Comparison of ENCODE assay signal across 14 cellular contexts in genomic region chr10:109997233-109997632, GRCh38.
"Had no signal": no experiment of that assay in that cellular context is flagged by ENCODE, and none has a peak within 500 bp of the region (broad histone marks: within the 10 kb centered on the region; RNA-seq: fewer than 3 reads in every experiment).

No MANE protein-coding gene starts in this region.

- H3K9ac ChIP-seq: parathyroid adenoma had no signal

- ATAC-seq: activated T-cell treated with anti-CD3 and anti-CD28 coated beads, Interleukin-2, amount 50 U/mL, for 4 hours; SK-N-SH treated with all-trans-retinoic acid at 6 μM for 48 hours had no signal

- H3K4me1 ChIP-seq: parathyroid adenoma had no signal

- DNase-seq: activated CD4-positive, alpha-beta T cell treated with anti-CD3 and anti-CD28 coated beads for 1 hour; activated CD4-positive, alpha-beta T cell treated with anti-CD3 and anti-CD28 coated beads, Interleukin-2, amount 50 U/mL, for 48 hours; activated effector memory CD4-positive, alpha-beta T cell treated with anti-CD3 and anti-CD28 coated beads, Interleukin-2, amount 50 U/mL, for 16 hours; activated T-cell treated with anti-CD3 and anti-CD28 coated beads, Interleukin-2, amount 50 U/mL, for 4 hours; effector CD4-positive, alpha-beta T cell; foreskin fibroblast; immature natural killer cell; naive B cell; retina; stimulated activated CD4-positive, alpha-beta T cell treated with anti-CD3 and anti-CD28 coated beads, Interleukin-4, amount 100 ng/mL, for 24 hours; T-helper 1 cell; T1000 had no signal
